Comparison of ENCODE assay signal across 15 cellular contexts in the genomic region with DNA sequence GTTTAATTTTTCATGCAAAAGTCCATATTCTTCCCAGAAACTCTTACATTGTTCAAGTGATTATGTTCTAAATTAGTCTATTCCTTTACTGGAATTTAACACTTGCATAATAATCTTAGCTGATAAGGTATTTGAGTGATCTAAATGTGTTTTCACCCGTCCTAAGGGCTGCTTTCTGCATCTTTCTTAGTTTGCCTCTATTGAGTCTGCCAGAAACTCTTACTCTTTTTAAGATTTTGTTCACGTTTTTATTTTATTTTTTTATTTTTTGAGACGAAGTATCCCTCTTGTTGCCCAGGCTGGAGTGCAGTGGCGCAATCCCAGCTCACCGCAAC. TPM values are rescaled to one million over a fixed set of nuclear protein-coding genes. Genes with fewer than 3 reads are reported as not detected.
"Had no signal": no experiment of that assay in that cellular context is flagged by ENCODE, and none has a peak within 500 bp of the region (broad histone marks: within the 10 kb centered on the region; RNA-seq: fewer than 3 reads in every experiment).

No MANE protein-coding gene starts in this region.

- H3K4me3 Mint-ChIP-seq: activated T-helper 1 cell treated with anti-CD3 and anti-CD28 coated beads, Interleukin-12 subunit alpha, Interleukin-12 subunit beta, Interleukin-2, Interleukin-4 antibody, amounts not matched to agents 30 ng/mL and 10 ng/mL and 1 ng/mL, durations not matched to agents 14 hours and 24 hours and 36 hours; central memory CD8-positive, alpha-beta T cell had no signal

- DNase-seq: activated CD4-positive, alpha-beta T cell treated with anti-CD3 and anti-CD28 coated beads for 4 hours; activated naive CD4-positive, alpha-beta T cell; cortex of kidney; effector memory CD4-positive, alpha-beta T cell; hypothalamus; stimulated activated naive CD4-positive, alpha-beta T cell treated with Interleukin-2 at 50 U/mL for 16 hours; T-helper 1 cell; WERI-Rb-1 had no signal

- H3K4me3 ChIP-seq: body of pancreas, ovary, vagina had no signal

- H3K27ac Mint-ChIP-seq: activated T-helper 1 cell treated with anti-CD3 and anti-CD28 coated beads, Interleukin-12 subunit alpha, Interleukin-12 subunit beta, Interleukin-2, Interleukin-4 antibody, amounts not matched to agents 30 ng/mL and 10 ng/mL and 1 ng/mL, durations not matched to agents 14 hours and 24 hours and 36 hours had no signal

- H3K9me3 Mint-ChIP-seq: activated T-helper 1 cell treated with anti-CD3 and anti-CD28 coated beads, Interleukin-12 subunit alpha, Interleukin-12 subunit beta, Interleukin-2, Interleukin-4 antibody, amounts not matched to agents 30 ng/mL and 10 ng/mL and 1 ng/mL, durations not matched to agents 14 hours and 24 hours and 36 hours; central memory CD8-positive, alpha-beta T cell had no signal

- H3K4me1 ChIP-seq: vagina had no signal

- H3K27me3 ChIP-seq: body of pancreas, ovary, vagina had no signal

- H3K4me1 Mint-ChIP-seq: central memory CD8-positive, alpha-beta T cell had no signal

- H3K27ac ChIP-seq: epithelial cell of prostate, vagina, WERI-Rb-1 had no signal

- H3K36me3 ChIP-seq: ovary, vagina, WERI-Rb-1 had no signal

- H3K9me3 ChIP-seq: body of pancreas, ovary, vagina had no signal

RNA-seq across cellular contexts. Expression of a gene that starts 52.0 kb away (rescaled TPM):
- polyA plus RNA-seq: neural cell had no signal
